In the genomic region with DNA sequence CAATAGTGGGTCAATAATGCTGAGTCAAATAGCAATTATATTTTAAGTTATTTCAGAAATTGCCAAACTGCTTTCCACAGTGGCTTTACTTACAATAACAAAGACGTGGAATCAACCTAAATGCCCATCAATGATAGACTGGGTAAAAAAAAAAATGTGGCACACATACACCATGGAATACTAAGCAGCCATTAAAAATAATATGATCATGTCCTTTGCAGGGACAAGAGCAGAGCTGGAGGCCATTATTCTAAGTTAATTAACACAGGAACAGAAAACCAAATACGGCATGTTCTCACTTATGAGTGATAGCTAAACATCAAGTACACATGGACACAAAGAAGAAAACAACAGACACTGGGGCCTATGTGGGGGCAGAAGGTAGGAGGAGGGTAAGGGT, we compare ENCODE assay signal across 12 cellular contexts. TPM values are rescaled to one million over a fixed set of nuclear protein-coding genes. Genes with fewer than 3 reads are reported as not detected.
"Had no signal": no experiment of that assay in that cellular context is flagged by ENCODE, and none has a peak within 500 bp of the region (broad histone marks: within the 10 kb centered on the region; RNA-seq: fewer than 3 reads in every experiment).

No MANE protein-coding gene starts in this region.

- H3K27ac ChIP-seq: GM23248, HL-60, KMS-11 had no signal

- FAIRE-seq: HepG2 had no signal

- H2AFZ ChIP-seq: GM23248 had no signal

- H3K4me3 ChIP-seq: GM23248, HAP-1 had no signal

- H3K4me2 ChIP-seq: KMS-11 had no signal

- H3K4me1 ChIP-seq: HAP-1 had no signal

- DNase-seq: GM23248, GOT3, H7, IMR-90, KBM-7 had no signal

- H3K9me3 ChIP-seq: HAP-1 had no signal

- H3K9ac ChIP-seq: GM23248, KMS-11 had no signal

- ATAC-seq: HCT116, HepG2 had no signal

- H3K36me3 ChIP-seq: HAP-1 had no signal

RNA-seq across cellular contexts. Expression of gene CYP3A4, which starts 15.0 kb away (rescaled TPM):
- total RNA-seq: GM23248, H4, H7, IMR-90 had no signal
- polyA plus RNA-seq: GM23248, IMR-90 had no signal

RNA-seq across cellular contexts. Expression of gene CYP3A43, which starts 28.8 kb away (rescaled TPM):
- total RNA-seq: GM23248, H4, H7, HT1080, IMR-90 had no signal
- polyA plus RNA-seq: GM23248, IMR-90 had no signal
